2 cellular contexts compared by ENCODE assay signal in the genomic region with DNA sequence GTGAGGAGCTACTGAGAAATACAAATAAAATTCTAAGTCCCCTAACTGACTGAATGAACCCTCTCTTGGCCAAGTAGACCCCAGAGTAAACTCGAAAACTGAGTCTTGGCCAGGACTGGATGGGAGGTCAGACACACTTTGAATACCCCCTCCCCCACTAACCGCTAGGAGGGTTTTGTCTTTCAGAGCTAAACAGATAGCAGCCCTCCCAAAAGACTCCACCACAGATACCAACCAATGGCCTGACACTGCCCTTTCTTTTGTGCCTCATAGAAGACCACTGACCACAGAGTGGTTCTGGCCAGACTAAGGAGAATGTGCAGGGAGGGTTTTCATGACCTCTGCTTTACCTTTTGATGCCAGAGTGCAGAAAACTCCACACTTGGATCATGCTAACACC.
TF ChIP-seq lines count a peak whose summit lies in the region.

No MANE protein-coding gene starts in this region.

TF ChIP-seq in GM23338, 12 proteins besides CTCF, POLR2A, EP300 and RAD21:
- TF ChIP-seq ZNF331 (CRISPR knock-in tag; IDR thresholded peaks at IDR 0.05; ENCODE audit: low read depth) (no peak), STAT1 (IDR thresholded peaks at IDR 0.05; ENCODE audit: unreplicated experiment) (no peak), ZNF114 (CRISPR knock-in tag; IDR thresholded peaks at IDR 0.05) (no peak), EZH2 (IDR thresholded peaks at IDR 0.05; ENCODE audit: low read depth, unreplicated experiment) (no peak)
- TF ChIP-seq, protein P1, sequence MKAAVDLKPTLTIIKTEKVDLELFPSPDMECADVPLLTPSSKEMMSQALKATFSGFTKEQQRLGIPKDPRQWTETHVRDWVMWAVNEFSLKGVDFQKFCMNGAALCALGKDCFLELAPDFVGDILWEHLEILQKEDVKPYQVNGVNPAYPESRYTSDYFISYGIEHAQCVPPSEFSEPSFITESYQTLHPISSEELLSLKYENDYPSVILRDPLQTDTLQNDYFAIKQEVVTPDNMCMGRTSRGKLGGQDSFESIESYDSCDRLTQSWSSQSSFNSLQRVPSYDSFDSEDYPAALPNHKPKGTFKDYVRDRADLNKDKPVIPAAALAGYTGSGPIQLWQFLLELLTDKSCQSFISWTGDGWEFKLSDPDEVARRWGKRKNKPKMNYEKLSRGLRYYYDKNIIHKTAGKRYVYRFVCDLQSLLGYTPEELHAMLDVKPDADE (IDR thresholded peaks at IDR 0.05) = no peak
TF ChIP-seq in GM23338: peak in this region for 0.

TF ChIP-seq in H1, 55 proteins besides CTCF, POLR2A, EP300 and RAD21:
- TF ChIP-seq KDM1A (IDR thresholded peaks at IDR 0.05; ENCODE audit: borderline replicate concordance, low read length) (no peak), EGR1 (IDR thresholded peaks at IDR 0.05; ENCODE audit: borderline replicate concordance, low read depth, low read length) (no peak), RFX5 (IDR thresholded peaks at IDR 0.05; ENCODE audit: borderline replicate concordance, low read depth, low read length) (no peak), BCL11A (IDR thresholded peaks at IDR 0.05; ENCODE audit: low read depth in 2 of 2, low read length in 2 of 2) (no peak), CEBPB (IDR thresholded peaks at IDR 0.05; ENCODE audit: low read depth, low read length) (no peak), ZNF274 (IDR thresholded peaks at IDR 0.05; ENCODE audit: borderline replicate concordance, extremely low read depth, low read length) (no peak), TAF1 (IDR thresholded peaks at IDR 0.05; ENCODE audit: low read depth, low read length) (no peak), JUN (IDR thresholded peaks at IDR 0.05; ENCODE audit: low read depth, low read length) (no peak), RNF2 (IDR thresholded peaks at IDR 0.05; ENCODE audit: borderline replicate concordance, low read depth, low read length, missing control alignments, poor library complexity, severe bottlenecking) (no peak), KDM4A (IDR thresholded peaks at IDR 0.05; ENCODE audit: low read depth, low read length, severe bottlenecking) (no peak), MAFK (IDR thresholded peaks at IDR 0.05; ENCODE audit: low read depth, low read length) (no peak), RBBP5 (IDR thresholded peaks at IDR 0.05; ENCODE audit: borderline replicate concordance, low read depth, low read length) (no peak), POLR2AphosphoS5 (IDR thresholded peaks at IDR 0.05; ENCODE audit: low read depth, low read length) (no peak), CBX8 (IDR thresholded peaks at IDR 0.05; ENCODE audit: borderline replicate concordance, low read depth, low read length) (no peak), TEAD4 (IDR thresholded peaks at IDR 0.05; ENCODE audit: low read depth, low read length) (no peak), PHF8 (conservative IDR thresholded peaks at IDR 0.05; ENCODE audit: low read depth, low read length) (no peak), TAF7 (optimal IDR thresholded peaks at IDR 0.05; ENCODE audit: borderline replicate concordance, low read depth, low read length) (no peak), ASH2L (IDR thresholded peaks at IDR 0.05; ENCODE audit: low read length) (no peak), SP4 (IDR thresholded peaks at IDR 0.05; ENCODE audit: low read length) (no peak)
- TF ChIP-seq, protein P2, sequence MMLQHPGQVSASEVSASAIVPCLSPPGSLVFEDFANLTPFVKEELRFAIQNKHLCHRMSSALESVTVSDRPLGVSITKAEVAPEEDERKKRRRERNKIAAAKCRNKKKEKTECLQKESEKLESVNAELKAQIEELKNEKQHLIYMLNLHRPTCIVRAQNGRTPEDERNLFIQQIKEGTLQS (IDR thresholded peaks at IDR 0.05; ENCODE audit: insufficient read depth, low read depth, low read length) = no peak
